In the genomic region with DNA sequence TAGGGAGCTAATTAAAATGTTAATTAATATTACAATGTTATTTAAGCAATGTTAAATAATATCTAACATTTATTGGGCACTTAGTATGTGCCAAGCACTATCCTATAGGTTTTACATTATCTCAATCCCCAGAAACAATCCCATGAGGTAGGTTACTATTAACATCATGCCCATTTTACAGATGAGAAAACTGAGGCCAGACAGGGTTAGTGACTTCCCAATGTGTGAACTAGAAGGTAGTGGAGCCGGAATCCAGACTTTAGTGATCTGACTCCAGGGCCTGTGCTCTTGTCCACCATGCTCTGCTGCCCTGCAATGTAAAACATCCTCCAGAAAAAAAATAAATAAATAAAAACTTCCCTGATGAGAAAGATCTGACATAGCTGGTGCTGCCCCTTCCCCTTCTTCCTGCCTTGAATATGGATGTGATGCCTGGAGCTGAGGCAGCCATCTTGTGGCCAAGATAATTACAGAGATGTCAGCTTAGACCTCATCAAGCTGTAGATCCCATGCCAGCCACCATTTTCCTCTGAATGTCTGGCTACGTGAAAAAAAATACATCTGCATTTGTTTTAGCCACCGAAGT, we compare ENCODE assay signal across 34 cellular contexts. TPM values are rescaled to one million over a fixed set of nuclear protein-coding genes. Genes with fewer than 3 reads are reported as not detected.
"Had no signal": no experiment of that assay in that cellular context is flagged by ENCODE, and none has a peak within 500 bp of the region (broad histone marks: within the 10 kb centered on the region; RNA-seq: fewer than 3 reads in every experiment).

No MANE protein-coding gene starts in this region.

- H3K27ac ChIP-seq: ascending aorta, brain microvascular endothelial cell, breast epithelium, VCaP had no signal

- H3K9me3 ChIP-seq: ascending aorta, breast epithelium had no signal

- H3K27me3 ChIP-seq: brain microvascular endothelial cell, breast epithelium had no signal

- H3K4me1 ChIP-seq: ascending aorta, breast epithelium had no signal

- H3K36me3 ChIP-seq: ascending aorta, brain microvascular endothelial cell, breast epithelium had no signal

- DNase-seq: activated B cell treated with CpG ODN at 0.5 μM for 24 hours; activated CD4-positive, alpha-beta memory T cell treated with anti-CD3 and anti-CD28 coated beads for 36 hours; activated CD4-positive, alpha-beta T cell treated with anti-CD3 and anti-CD28 coated beads for 4 hours; activated CD4-positive, alpha-beta T cell treated with anti-CD3 and anti-CD28 coated beads, Interleukin-2, amount 10 ng/mL, durations not matched to agents 24 days and 14 days; activated CD4-positive, alpha-beta T cell treated with anti-CD3 and anti-CD28 coated beads, Interleukin-2, amount 50 U/mL, for 1 hour; activated CD4-positive, alpha-beta T cell treated with anti-CD3 and anti-CD28 coated beads, Interleukin-2, amount 50 U/mL, for 4 hours; activated CD4-positive, CD25-positive, alpha-beta regulatory T cell treated with anti-CD3 and anti-CD28 coated beads, Interleukin-2, amount 50 U/mL, for 72 hours; activated CD8-positive, alpha-beta memory T cell treated with anti-CD3 and anti-CD28 coated beads, Interleukin-2, amount 50 U/mL, for 4 hours; activated CD8-positive, alpha-beta T cell treated with anti-CD3 and anti-CD28 coated beads for 36 hours; activated gamma-delta T cell; activated naive CD4-positive, alpha-beta T cell treated with anti-CD3 and anti-CD28 coated beads, Interleukin-2, amount 10 ng/mL, durations not matched to agents 7 days and 5 days; activated naive CD4-positive, alpha-beta T cell treated with Interleukin-2 at 50 U/mL for 16 hours; activated naive CD8-positive, alpha-beta T cell treated with anti-CD3 and anti-CD28 coated beads, Interleukin-2, amount 10 ng/mL, durations not matched to agents 7 days and 5 days; activated naive CD8-positive, alpha-beta T cell treated with anti-CD3 and anti-CD28 coated beads, Interleukin-2, amount 50 U/mL, for 24 hours; activated T-cell treated with anti-CD3 and anti-CD28 coated beads for 4 hours; activated T-cell treated with anti-CD3 and anti-CD28 coated beads, Interleukin-2, amount 50 U/mL, for 1 hour; activated T-cell treated with anti-CD3 and anti-CD28 coated beads, Interleukin-2, amount 50 U/mL, for 4 hours; activated T-cell treated with anti-CD3 and anti-CD28 coated beads, Interleukin-2, amount 50 U/mL, for 72 hours; amygdala; anterior cingulate cortex; brain microvascular endothelial cell; central memory CD4-positive, alpha-beta T cell; T-helper 1 cell; T-helper 2 cell; T-helper 9 cell had no signal

- H3K4me3 ChIP-seq: ascending aorta, breast epithelium had no signal

- FAIRE-seq: TTC549 had no signal

- ATAC-seq: activated CD8-positive, alpha-beta T cell treated with anti-CD3 and anti-CD28 coated beads for 36 hours; activated naive CD8-positive, alpha-beta T cell treated with anti-CD3 and anti-CD28 coated beads, Interleukin-2, amount 50 U/mL, for 24 hours; activated T-cell treated with anti-CD3 and anti-CD28 coated beads, Interleukin-2, amount 50 U/mL, for 4 hours; activated T-cell treated with anti-CD3 and anti-CD28 coated beads, Interleukin-2, amount 50 U/mL, for 72 hours; activated T-helper 17 cell treated with anti-CD3 and anti-CD28 coated beads, Interleukin-2, amount 50 U/mL, for 72 hours had no signal

RNA-seq across cellular contexts. Expression of a gene that starts 7.6 kb away (rescaled TPM):
- total RNA-seq: activated B cell treated with CpG ODN at 0.5 μM for 24 hours; activated CD4-positive, alpha-beta memory T cell treated with anti-CD3 and anti-CD28 coated beads for 36 hours; activated CD4-positive, alpha-beta T cell treated with anti-CD3 and anti-CD28 coated beads, Interleukin-2, amount 10 ng/mL, durations not matched to agents 24 days and 14 days; activated CD8-positive, alpha-beta memory T cell treated with anti-CD3 and anti-CD28 coated beads for 36 hours; activated CD8-positive, alpha-beta T cell treated with anti-CD3 and anti-CD28 coated beads for 36 hours; activated naive CD8-positive, alpha-beta T cell treated with anti-CD3 and anti-CD28 coated beads, Interleukin-2, amount 10 ng/mL, durations not matched to agents 7 days and 5 days; activated T-cell treated with anti-CD3 and anti-CD28 coated beads, Interleukin-2, amount 50 U/mL, for 72 hours; activated T-helper 1 cell treated with anti-CD3 and anti-CD28 coated beads, Interleukin-12 subunit alpha, Interleukin-12 subunit beta, Interleukin-2, Interleukin-4 antibody, amounts not matched to agents 30 ng/mL and 10 ng/mL and 1 ng/mL, durations not matched to agents 14 hours and 24 hours and 36 hours; activated T-helper 17 cell treated with anti-CD3 and anti-CD28 coated beads, Interleukin-2, amount 50 U/mL, for 72 hours; ascending aorta; breast epithelium; cardiac septum; cerebellum had no signal

RNA-seq across cellular contexts. Expression of a gene that starts 10.7 kb away (rescaled TPM):
- total RNA-seq: activated CD4-positive, alpha-beta T cell treated with anti-CD3 and anti-CD28 coated beads, Interleukin-2, amount 10 ng/mL, durations not matched to agents 24 days and 14 days; activated CD8-positive, alpha-beta memory T cell treated with anti-CD3 and anti-CD28 coated beads for 36 hours; activated CD8-positive, alpha-beta T cell treated with anti-CD3 and anti-CD28 coated beads for 36 hours; activated T-helper 17 cell treated with anti-CD3 and anti-CD28 coated beads, Interleukin-2, amount 50 U/mL, for 72 hours; ascending aorta; cardiac septum; cerebellum had no signal

RNA-seq across cellular contexts. Expression of a gene that starts 26.9 kb away (rescaled TPM):
- total RNA-seq: activated B cell treated with CpG ODN at 0.5 μM for 24 hours; activated CD4-positive, alpha-beta memory T cell treated with anti-CD3 and anti-CD28 coated beads for 36 hours; activated CD4-positive, alpha-beta T cell treated with anti-CD3 and anti-CD28 coated beads, Interleukin-2, amount 10 ng/mL, durations not matched to agents 24 days and 14 days; activated CD8-positive, alpha-beta memory T cell treated with anti-CD3 and anti-CD28 coated beads for 36 hours; activated CD8-positive, alpha-beta T cell treated with anti-CD3 and anti-CD28 coated beads for 36 hours; activated naive CD8-positive, alpha-beta T cell treated with anti-CD3 and anti-CD28 coated beads, Interleukin-2, amount 10 ng/mL, durations not matched to agents 7 days and 5 days; activated T-cell treated with anti-CD3 and anti-CD28 coated beads, Interleukin-2, amount 50 U/mL, for 72 hours; activated T-helper 1 cell treated with anti-CD3 and anti-CD28 coated beads, Interleukin-12 subunit alpha, Interleukin-12 subunit beta, Interleukin-2, Interleukin-4 antibody, amounts not matched to agents 30 ng/mL and 10 ng/mL and 1 ng/mL, durations not matched to agents 14 hours and 24 hours and 36 hours; activated T-helper 17 cell treated with anti-CD3 and anti-CD28 coated beads, Interleukin-2, amount 50 U/mL, for 72 hours; ascending aorta; breast epithelium; cardiac septum; cerebellum had no signal
